In genomic region chr3:25404569-25404968, GRCh38 we compare ENCODE assay signal across 1 cellular context.
TF ChIP-seq lines count a peak whose summit lies in the region.

No MANE protein-coding gene starts in this region.

TF ChIP-seq in SK-N-SH treated with all-trans-retinoic acid at 6 μM for 48 hours, 23 proteins besides CTCF, POLR2A, EP300 and RAD21 (continued from another document):
- no peak for TF ChIP-seq POU6F1 (CRISPR knock-in tag; IDR thresholded peaks at IDR 0.05; ENCODE audit: borderline replicate concordance, low read depth)
- no peak for TF ChIP-seq ZNF70 (CRISPR knock-in tag; IDR thresholded peaks at IDR 0.05)
- TF ChIP-seq ZFP3 (CRISPR knock-in tag; IDR thresholded peaks at IDR 0.05) = peak; percentile 43; the same call in 1 of the 2 replicates
- TF ChIP-seq TSHZ2 (CRISPR knock-in tag; IDR thresholded peaks at IDR 0.05) = no peak
